In the genomic region with DNA sequence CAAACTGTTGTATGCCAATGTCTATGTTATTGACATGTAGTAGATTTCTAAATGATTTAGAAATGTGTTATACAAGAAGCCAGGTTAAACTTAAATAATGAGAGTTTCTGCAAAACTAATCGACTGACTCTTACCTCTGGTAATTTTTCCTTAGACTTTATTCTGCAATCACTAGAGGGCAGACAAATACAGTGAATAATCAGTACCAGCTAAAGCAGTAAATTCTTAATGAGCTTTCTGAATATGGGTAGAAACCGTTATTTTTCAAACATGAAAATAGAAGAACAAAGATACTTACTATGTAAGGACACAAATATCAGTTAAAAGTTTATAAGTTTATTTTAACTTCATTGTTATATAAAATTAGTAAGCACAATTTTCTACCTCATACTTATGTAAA, we compare ENCODE assay signal across 8 cellular contexts.
DNase-seq lines count a peak whose midpoint lies in the region; ATAC-seq, FAIRE-seq and TF ChIP-seq lines count a peak whose summit lies in the region.

No MANE protein-coding gene starts in this region.

- peak in 1 of 2 experiments; percentile 70; a peak in 2 of 6 replicates for ATAC-seq in A549
- peak; percentile 54 for ATAC-seq in HG02852 (IDR thresholded peaks at IDR 0.05; ENCODE audit: unreplicated experiment)
- no peak for ATAC-seq in HG03095 (IDR thresholded peaks at IDR 0.05; ENCODE audit: unreplicated experiment)

- H3K36me3 Mint-ChIP-seq in activated CD4-positive, alpha-beta memory T cell treated with anti-CD3 and anti-CD28 coated beads, Interleukin-2, amount 10 ng/mL, durations not matched to agents 7 days and 5 days (ENCODE audit: low read depth), result no peaks in the 10 kb centered on the region

- H3K4me2 ChIP-seq in A549, result no peak overlapping the region

- no peak overlapping the region for H3K27ac Mint-ChIP-seq in activated CD4-positive, alpha-beta memory T cell treated with anti-CD3 and anti-CD28 coated beads, Interleukin-2, amount 10 ng/mL, durations not matched to agents 7 days and 5 days

- TF ChIP-seq RAD21 in A549 (conservative IDR thresholded peaks at IDR 0.05 in 1 of 2, IDR thresholded peaks at IDR 0.05 in 1 of 2), result peak; percentile 90 to 95

- CTCF ChIA-PET in A549 (lab: Yijun Ruan, JAX), result interaction anchor here (0.6 to 4.1 kb wide), 32 partner anchors 15 to 555 kb away, joined by 3 to 27 read pairs (median 4); no protein-coding TSS in a partner anchor
- CTCF ChIA-PET in activated CD4-positive, alpha-beta memory T cell treated with anti-CD3 and anti-CD28 coated beads, Interleukin-2, amount 10 ng/mL, durations not matched to agents 7 days and 5 days (lab: Charles Lee), result interaction anchor here (0.5 to 5.5 kb wide), 18 partner anchors 21 to 646 kb away, joined by 3 to 94 read pairs (median 4); no protein-coding TSS in a partner anchor

- H3K27ac ChIP-seq in A549, result no peak overlapping the region; a peak in 1 of 6 replicates

- POLR2A ChIA-PET in A549 (lab: Yijun Ruan, JAX), result interaction anchor here (0.6 to 1.5 kb wide), 2 partner anchors 330 to 331 kb away, joined by 4 to 6 read pairs; a partner anchor contains a TSS
- POLR2A ChIA-PET in activated CD4-positive, alpha-beta memory T cell treated with anti-CD3 and anti-CD28 coated beads, Interleukin-2, amount 10 ng/mL, durations not matched to agents 7 days and 5 days (lab: Charles Lee), result no interaction called here

- no peak for FAIRE-seq in A549 (lab: Jason Lieb, UNC)

- no peak overlapping the region for H3K4me3 ChIP-seq in A549
- H3K4me3 ChIP-seq in GM12864 (ENCODE audit: low read depth, low read length), result no peak overlapping the region

- peak; percentile 33 to 40 for DNase-seq in A549 (ENCODE audit: low read depth in 1 of 2, low spot score in 1 of 2)
- no peak for DNase-seq in GM12864 (ENCODE audit: low read depth)
- DNase-seq in NCI-H748 treated with DMSO at 0.1 percent for 48 hours (lab: John Stamatoyannopoulos, UW), result peak; percentile 14
- DNase-seq in cerebellum (ENCODE audit: low spot score), result peak; percentile 8
- peak; percentile 40 for DNase-seq in midbrain (lab: John Stamatoyannopoulos, UW)
- no peak for DNase-seq in activated CD4-positive, alpha-beta memory T cell treated with anti-CD3 and anti-CD28 coated beads, Interleukin-2, amount 10 ng/mL, durations not matched to agents 7 days and 5 days

- H3K27me3 Mint-ChIP-seq in activated CD4-positive, alpha-beta memory T cell treated with anti-CD3 and anti-CD28 coated beads, Interleukin-2, amount 10 ng/mL, durations not matched to agents 7 days and 5 days, result peaks cover 3% of the 10 kb centered on the region

- TF ChIP-seq EP300 in A549 (IDR thresholded peaks at IDR 0.05), result no peak

- no peaks in the 10 kb centered on the region for H3K4me1 Mint-ChIP-seq in activated CD4-positive, alpha-beta memory T cell treated with anti-CD3 and anti-CD28 coated beads, Interleukin-2, amount 10 ng/mL, durations not matched to agents 7 days and 5 days

- no peak for TF ChIP-seq POLR2A in A549 (IDR thresholded peaks at IDR 0.05; ENCODE audit: low read length)

- H3K9me3 Mint-ChIP-seq in activated CD4-positive, alpha-beta memory T cell treated with anti-CD3 and anti-CD28 coated beads, Interleukin-2, amount 10 ng/mL, durations not matched to agents 7 days and 5 days, result no peaks in the 10 kb centered on the region

- H3K9me3 ChIP-seq in A549, result no peaks in the 10 kb centered on the region

- H3K4me3 Mint-ChIP-seq in activated CD4-positive, alpha-beta memory T cell treated with anti-CD3 and anti-CD28 coated beads, Interleukin-2, amount 10 ng/mL, durations not matched to agents 7 days and 5 days, result no peak overlapping the region

- WGBS in A549 (ENCODE audit: missing lambda C conversion rate), result 2% methylated on average over 2 of the region's 2 CpGs

- TF ChIP-seq CTCF in A549 (IDR thresholded peaks at IDR 0.05) (peak; percentile 88), GM12864 (IDR thresholded peaks at IDR 0.05; ENCODE audit: low read depth, low read length, missing control alignments) (peak; percentile 31)

- H3K4me1 ChIP-seq in A549, result no peaks in the 10 kb centered on the region

TF ChIP-seq in A549, 52 proteins besides CTCF, POLR2A, EP300 and RAD21:
- TF ChIP-seq RNF2 (IDR thresholded peaks at IDR 0.05; ENCODE audit: borderline replicate concordance, low read depth) (no peak), SREBF2 (IDR thresholded peaks at IDR 0.05) (no peak), SMC3 (IDR thresholded peaks at IDR 0.05) (peak; percentile 96)
- TF ChIP-seq, protein P1, sequence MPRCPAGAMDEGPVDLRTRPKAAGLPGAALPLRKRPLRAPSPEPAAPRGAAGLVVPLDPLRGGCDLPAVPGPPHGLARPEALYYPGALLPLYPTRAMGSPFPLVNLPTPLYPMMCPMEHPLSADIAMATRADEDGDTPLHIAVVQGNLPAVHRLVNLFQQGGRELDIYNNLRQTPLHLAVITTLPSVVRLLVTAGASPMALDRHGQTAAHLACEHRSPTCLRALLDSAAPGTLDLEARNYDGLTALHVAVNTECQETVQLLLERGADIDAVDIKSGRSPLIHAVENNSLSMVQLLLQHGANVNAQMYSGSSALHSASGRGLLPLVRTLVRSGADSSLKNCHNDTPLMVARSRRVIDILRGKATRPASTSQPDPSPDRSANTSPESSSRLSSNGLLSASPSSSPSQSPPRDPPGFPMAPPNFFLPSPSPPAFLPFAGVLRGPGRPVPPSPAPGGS (IDR thresholded peaks at IDR 0.05), result no peak

Comparison
In these comparisons a context has a peak if more than half of its experiments do, and no peak if none do; other contexts are left out.
1. DNase-seq: peak in A549 (2 of 2), NCI-H748 treated with DMSO at 0.1 percent for 48 hours (single experiment), cerebellum (single experiment) and midbrain (single experiment); none in GM12864 (single experiment) and activated CD4-positive, alpha-beta memory T cell treated with anti-CD3 and anti-CD28 coated beads, Interleukin-2, amount 10 ng/mL, durations not matched to agents 7 days and 5 days (single experiment).